ENCODE assay signal across 1 cellular context in the genomic region with DNA sequence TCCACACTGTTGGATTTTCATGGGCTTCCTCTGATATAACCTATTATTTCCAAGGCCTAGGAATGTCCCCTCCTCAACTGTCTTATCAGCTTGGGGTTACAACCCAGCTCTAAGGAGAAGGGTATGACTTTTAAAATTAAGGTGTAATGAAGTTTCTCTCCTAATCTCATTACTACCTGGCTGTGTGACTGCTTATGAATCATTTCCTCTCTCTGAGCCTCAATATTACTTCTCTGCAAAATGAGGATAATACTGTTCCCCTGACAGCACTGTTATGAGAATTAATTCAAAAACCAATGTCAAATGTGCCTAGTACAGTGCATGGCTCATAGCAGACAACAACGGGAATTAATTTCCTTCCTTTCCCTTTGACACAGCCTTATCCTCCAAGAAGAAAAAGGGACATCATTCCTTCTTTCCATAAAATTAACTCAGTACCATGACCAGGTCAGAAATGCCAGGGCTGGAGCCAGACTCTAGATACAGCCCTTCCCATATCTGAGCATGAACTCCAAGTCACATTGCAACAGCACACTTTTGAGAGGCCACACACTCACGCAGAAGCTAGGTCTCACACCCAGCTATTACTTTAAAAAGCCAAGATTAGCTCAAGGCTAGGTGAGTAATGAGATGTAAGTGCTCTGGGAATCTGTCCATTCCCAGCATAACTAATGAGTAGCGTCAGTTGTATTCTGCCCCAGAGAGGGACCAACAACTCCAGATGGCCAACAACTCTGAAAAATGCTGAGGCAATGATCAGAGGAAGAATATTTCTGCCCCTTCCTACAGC.
TF ChIP-seq lines count a peak whose summit lies in the region.

No MANE protein-coding gene starts in this region.

TF ChIP-seq in HCT116, 20 proteins besides CTCF, POLR2A, EP300 and RAD21 (continued from another document):
- TF ChIP-seq, protein P1, sequence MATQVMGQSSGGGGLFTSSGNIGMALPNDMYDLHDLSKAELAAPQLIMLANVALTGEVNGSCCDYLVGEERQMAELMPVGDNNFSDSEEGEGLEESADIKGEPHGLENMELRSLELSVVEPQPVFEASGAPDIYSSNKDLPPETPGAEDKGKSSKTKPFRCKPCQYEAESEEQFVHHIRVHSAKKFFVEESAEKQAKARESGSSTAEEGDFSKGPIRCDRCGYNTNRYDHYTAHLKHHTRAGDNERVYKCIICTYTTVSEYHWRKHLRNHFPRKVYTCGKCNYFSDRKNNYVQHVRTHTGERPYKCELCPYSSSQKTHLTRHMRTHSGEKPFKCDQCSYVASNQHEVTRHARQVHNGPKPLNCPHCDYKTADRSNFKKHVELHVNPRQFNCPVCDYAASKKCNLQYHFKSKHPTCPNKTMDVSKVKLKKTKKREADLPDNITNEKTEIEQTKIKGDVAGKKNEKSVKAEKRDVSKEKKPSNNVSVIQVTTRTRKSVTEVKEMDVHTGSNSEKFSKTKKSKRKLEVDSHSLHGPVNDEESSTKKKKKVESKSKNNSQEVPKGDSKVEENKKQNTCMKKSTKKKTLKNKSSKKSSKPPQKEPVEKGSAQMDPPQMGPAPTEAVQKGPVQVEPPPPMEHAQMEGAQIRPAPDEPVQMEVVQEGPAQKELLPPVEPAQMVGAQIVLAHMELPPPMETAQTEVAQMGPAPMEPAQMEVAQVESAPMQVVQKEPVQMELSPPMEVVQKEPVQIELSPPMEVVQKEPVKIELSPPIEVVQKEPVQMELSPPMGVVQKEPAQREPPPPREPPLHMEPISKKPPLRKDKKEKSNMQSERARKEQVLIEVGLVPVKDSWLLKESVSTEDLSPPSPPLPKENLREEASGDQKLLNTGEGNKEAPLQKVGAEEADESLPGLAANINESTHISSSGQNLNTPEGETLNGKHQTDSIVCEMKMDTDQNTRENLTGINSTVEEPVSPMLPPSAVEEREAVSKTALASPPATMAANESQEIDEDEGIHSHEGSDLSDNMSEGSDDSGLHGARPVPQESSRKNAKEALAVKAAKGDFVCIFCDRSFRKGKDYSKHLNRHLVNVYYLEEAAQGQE (IDR thresholded peaks at IDR 0.05; ENCODE audit: low read depth), result no peak
- TF ChIP-seq ELF1 (IDR thresholded peaks at IDR 0.05; ENCODE audit: borderline replicate concordance, low read depth) (no peak), CBX3 (IDR thresholded peaks at IDR 0.05; ENCODE audit: low read depth) (peak; percentile 54; the same call in 1 of the 2 replicates), CEBPB (IDR thresholded peaks at IDR 0.05; ENCODE audit: low read depth) (0 out of 2 replicates have a peak, but pooled peaks have one; percentile 13), YY1 (IDR thresholded peaks at IDR 0.05; ENCODE audit: extremely low read depth, insufficient replicate concordance, low read depth, low read length) (no peak), ZFX (IDR thresholded peaks at IDR 0.05) (no peak), POLR2AphosphoS5 (IDR thresholded peaks at IDR 0.05; ENCODE audit: low read depth, low read length) (no peak; the same call in 1 of the 2 replicates)
